10 cellular contexts compared by ENCODE assay signal in the genomic region with DNA sequence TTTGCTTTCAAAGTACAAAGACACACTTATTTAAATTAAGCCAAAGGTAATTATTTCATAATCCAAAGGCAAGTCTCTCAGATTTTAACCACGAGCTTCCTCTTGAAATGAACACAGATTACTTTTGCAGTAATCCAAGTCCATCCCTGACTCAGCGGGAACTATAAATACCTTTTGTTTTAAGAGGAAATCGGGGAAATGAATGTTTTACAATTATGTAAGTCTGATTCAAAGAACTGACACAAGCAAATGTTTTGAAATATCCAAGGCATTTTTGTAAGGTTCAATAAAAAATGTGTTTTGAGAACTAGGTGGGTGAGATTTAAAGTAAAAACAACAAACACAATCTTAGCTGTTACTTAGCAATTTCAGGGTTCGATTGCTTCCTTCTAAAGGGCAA.
DNase-seq lines count a peak whose midpoint lies in the region; ATAC-seq and TF ChIP-seq lines count a peak whose summit lies in the region.
"Had no signal": no experiment of that assay in that cellular context is flagged by ENCODE, and none has a peak within 500 bp of the region (broad histone marks: within the 10 kb centered on the region; RNA-seq: fewer than 3 reads in every experiment).

No MANE protein-coding gene starts in this region.

- no peaks in the 10 kb centered on the region for H3K36me3 ChIP-seq in tibial artery

- H3K4me3 ChIP-seq in tibial artery: peak overlapping the region; percentile 13 to 22

- H3K4me3 Mint-ChIP-seq in activated naive CD4-positive, alpha-beta T cell treated with anti-CD3 and anti-CD28 coated beads for 36 hours: no peak overlapping the region
- peak overlapping the region; percentile 21 for H3K4me3 Mint-ChIP-seq in activated naive CD8-positive, alpha-beta T cell treated with anti-CD3 and anti-CD28 coated beads, Interleukin-2, amount 50 U/mL, for 24 hours
- H3K4me3 Mint-ChIP-seq in glutamatergic neuron (ENCODE audit: unreplicated experiment): no peak overlapping the region

- no peaks in the 10 kb centered on the region for H3K9me3 Mint-ChIP-seq in activated naive CD4-positive, alpha-beta T cell treated with anti-CD3 and anti-CD28 coated beads for 36 hours
- H3K9me3 Mint-ChIP-seq in activated naive CD4-positive, alpha-beta T cell treated with anti-CD3 and anti-CD28 coated beads, Interleukin-2, amount 50 U/mL, for 72 hours: no peaks in the 10 kb centered on the region
- H3K9me3 Mint-ChIP-seq in activated naive CD8-positive, alpha-beta T cell treated with anti-CD3 and anti-CD28 coated beads, Interleukin-2, amount 50 U/mL, for 24 hours: no peaks in the 10 kb centered on the region
- H3K9me3 Mint-ChIP-seq in glutamatergic neuron (ENCODE audit: unreplicated experiment): no peaks in the 10 kb centered on the region

- no peaks in the 10 kb centered on the region for H3K9me3 ChIP-seq in tibial artery
- H3K9me3 ChIP-seq: Caco-2 had no signal

- DNase-seq in activated naive CD4-positive, alpha-beta T cell treated with anti-CD3 and anti-CD28 coated beads for 36 hours: no peak
- no peak for DNase-seq in activated naive CD4-positive, alpha-beta T cell treated with anti-CD3 and anti-CD28 coated beads, Interleukin-2, amount 50 U/mL, for 72 hours (ENCODE audit: low spot score in 2 of 2)
- DNase-seq in activated naive CD8-positive, alpha-beta T cell treated with anti-CD3 and anti-CD28 coated beads, Interleukin-2, amount 50 U/mL, for 24 hours: no peak
- DNase-seq in left ventricle myocardium superior (no peak), tibial artery (no peak), NCI-H2227 treated with DMSO at 0.1 percent for 48 hours (lab: John Stamatoyannopoulos, UW) (no peak), glutamatergic neuron (no peak)
- DNase-seq in stimulated activated CD4-positive, alpha-beta T cell treated with anti-CD3 and anti-CD28 coated beads, Interleukin-2, amount 100 ng/mL, for 24 hours: no peak
- DNase-seq: activated effector memory CD4-positive, alpha-beta T cell treated with Interleukin-2 at 50 U/mL for 16 hours; Caco-2 had no signal

- TF ChIP-seq CTCF in tibial artery (IDR thresholded peaks at IDR 0.05) (no peak), glutamatergic neuron (IDR thresholded peaks at IDR 0.05; ENCODE audit: partially characterized antibody, unreplicated experiment) (no peak)

- peaks cover 0 to 22% (median 10%) of the 10 kb centered on the region in 4 donors for H3K4me1 ChIP-seq in tibial artery
- H3K4me1 ChIP-seq: Caco-2 had no signal

- intact Hi-C loops in activated naive CD4-positive, alpha-beta T cell treated with anti-CD3 and anti-CD28 coated beads for 36 hours (cut with micrococcal nuclease): no loop called here
- intact Hi-C loops in left ventricle myocardium superior (cut with micrococcal nuclease): no loop called here
- intact Hi-C loops in tibial artery (cut with DNase I; ENCODE audit: low total_unique reads): no loop called here

- H3K27ac Mint-ChIP-seq in activated naive CD4-positive, alpha-beta T cell treated with anti-CD3 and anti-CD28 coated beads for 36 hours: peak overlapping the region; percentile 39
- peak overlapping the region in 1 of 2 donors; percentile 80 for H3K27ac Mint-ChIP-seq in activated naive CD4-positive, alpha-beta T cell treated with anti-CD3 and anti-CD28 coated beads, Interleukin-2, amount 50 U/mL, for 72 hours
- peak overlapping the region; percentile 60 for H3K27ac Mint-ChIP-seq in activated naive CD8-positive, alpha-beta T cell treated with anti-CD3 and anti-CD28 coated beads, Interleukin-2, amount 50 U/mL, for 24 hours
- no peak overlapping the region for H3K27ac Mint-ChIP-seq in glutamatergic neuron (ENCODE audit: unreplicated experiment)

- H3K4me1 Mint-ChIP-seq in activated naive CD4-positive, alpha-beta T cell treated with anti-CD3 and anti-CD28 coated beads for 36 hours (ENCODE audit: low read depth): peaks cover 38% of the 10 kb centered on the region
- peaks cover 37% of the 10 kb centered on the region for H3K4me1 Mint-ChIP-seq in activated naive CD8-positive, alpha-beta T cell treated with anti-CD3 and anti-CD28 coated beads, Interleukin-2, amount 50 U/mL, for 24 hours
- no peaks in the 10 kb centered on the region for H3K4me1 Mint-ChIP-seq in glutamatergic neuron (ENCODE audit: low read depth, unreplicated experiment)

- CTCF ChIA-PET in activated naive CD4-positive, alpha-beta T cell treated with anti-CD3 and anti-CD28 coated beads for 36 hours (lab: Charles Lee): interaction anchor here (1.7 kb wide), 1 partner anchor 34 kb away, joined by 7 read pairs; no protein-coding TSS in a partner anchor

- peak overlapping the region; percentile 52 to 58 for H3K27ac ChIP-seq in tibial artery

- ATAC-seq in activated naive CD4-positive, alpha-beta T cell treated with anti-CD3 and anti-CD28 coated beads, Interleukin-2, amount 50 U/mL, for 72 hours: no peak
- no peak for ATAC-seq in activated naive CD8-positive, alpha-beta T cell treated with anti-CD3 and anti-CD28 coated beads, Interleukin-2, amount 50 U/mL, for 24 hours
- ATAC-seq in left ventricle myocardium superior: peak; percentile 35

- H3K27me3 ChIP-seq in tibial artery: no peaks in the 10 kb centered on the region

- H3K27me3 Mint-ChIP-seq in activated naive CD4-positive, alpha-beta T cell treated with anti-CD3 and anti-CD28 coated beads for 36 hours (ENCODE audit: low read depth): no peaks in the 10 kb centered on the region
- H3K27me3 Mint-ChIP-seq in activated naive CD8-positive, alpha-beta T cell treated with anti-CD3 and anti-CD28 coated beads, Interleukin-2, amount 50 U/mL, for 24 hours: no peaks in the 10 kb centered on the region
- H3K27me3 Mint-ChIP-seq in glutamatergic neuron (ENCODE audit: unreplicated experiment): peaks cover 2% of the 10 kb centered on the region

- H3K36me3 Mint-ChIP-seq in activated naive CD4-positive, alpha-beta T cell treated with anti-CD3 and anti-CD28 coated beads for 36 hours (ENCODE audit: low read depth): peaks cover 27% of the 10 kb centered on the region
- peaks cover 19 to 21% of the 10 kb centered on the region in 2 donors for H3K36me3 Mint-ChIP-seq in activated naive CD4-positive, alpha-beta T cell treated with anti-CD3 and anti-CD28 coated beads, Interleukin-2, amount 50 U/mL, for 72 hours
- peaks cover 26% of the 10 kb centered on the region for H3K36me3 Mint-ChIP-seq in activated naive CD8-positive, alpha-beta T cell treated with anti-CD3 and anti-CD28 coated beads, Interleukin-2, amount 50 U/mL, for 24 hours (ENCODE audit: low read depth)
- H3K36me3 Mint-ChIP-seq in glutamatergic neuron (ENCODE audit: unreplicated experiment): no peaks in the 10 kb centered on the region
